In genomic region chr7:80411621-80412020, GRCh38 we compare ENCODE assay signal across 24 cellular contexts.
DNase-seq lines count a peak whose midpoint lies in the region; ATAC-seq and TF ChIP-seq lines count a peak whose summit lies in the region.
"Had no signal": no experiment of that assay in that cellular context is flagged by ENCODE, and none has a peak within 500 bp of the region (broad histone marks: within the 10 kb centered on the region; RNA-seq: fewer than 3 reads in every experiment).

No MANE protein-coding gene starts in this region.

- DNase-seq in AG08395 (ENCODE audit: low spot score): peak; percentile 30
- no peak for DNase-seq in HCT116 (ENCODE audit: low read depth, low spot score)
- peak; percentile 51 to 76 for DNase-seq in foreskin fibroblast
- DNase-seq in MCF 10A (ENCODE audit: unreplicated experiment): no peak
- DNase-seq in mesothelial cell of epicardium (ENCODE audit: low spot score in 2 of 2, unreplicated experiment in 2 of 2): no peak
- no peak for DNase-seq in activated CD4-positive, alpha-beta T cell treated with anti-CD3 and anti-CD28 coated beads, Interleukin-2, amount 50 U/mL, for 48 hours
- DNase-seq: activated CD4-positive, alpha-beta T cell treated with anti-CD3 and anti-CD28 coated beads, Interleukin-2, amount 50 U/mL, for 1 hour; activated naive CD4-positive, alpha-beta T cell treated with anti-CD3 and anti-CD28 coated beads for 36 hours; brain microvascular endothelial cell; DMS79 treated with DMSO at 0.1 percent for 48 hours; effector CD8-positive, alpha-beta T cell; Karpas-422; naive thymus-derived CD8-positive, alpha-beta T cell; NCI-H1436 treated with DMSO at 0.1 percent for 48 hours; NCI-H2107; SHP77; stimulated activated CD4-positive, alpha-beta T cell treated with anti-CD3 and anti-CD28 coated beads, Interleukin-12 subunit alpha, Interleukin-12 subunit beta, amount 100 ng/mL, for 4 hours; stimulated activated CD4-positive, alpha-beta T cell treated with anti-CD3 and anti-CD28 coated beads, Interleukin-4, amount 100 ng/mL, for 1 hour; SW 1271; T-helper 9 cell; transverse colon had no signal

- no peaks in the 10 kb centered on the region for H3K79me2 ChIP-seq in HCT116 (ENCODE audit: insufficient read depth, low read length)

- H3K4me1 Mint-ChIP-seq in MCF 10A (ENCODE audit: insufficient read depth, unreplicated experiment): peaks cover 8% of the 10 kb centered on the region
- no peaks in the 10 kb centered on the region for H3K4me1 Mint-ChIP-seq in mesothelial cell of epicardium
- H3K4me1 Mint-ChIP-seq: naive thymus-derived CD8-positive, alpha-beta T cell had no signal

- H3K27me3 Mint-ChIP-seq in MCF 10A (ENCODE audit: insufficient read depth, unreplicated experiment) (no peaks in the 10 kb centered on the region), mesothelial cell of epicardium (ENCODE audit: low read depth) (no peaks in the 10 kb centered on the region)

- intact Hi-C loops in HCT116 (cut with micrococcal nuclease) (no loop called here), MCF 10A (cut with micrococcal nuclease) (no loop called here)

- no peak for ATAC-seq in HCT116
- peak; percentile 69 for ATAC-seq in SK-N-SH treated with all-trans-retinoic acid at 6 μM for 48 hours
- ATAC-seq in HG03521 (IDR thresholded peaks at IDR 0.05; ENCODE audit: unreplicated experiment): no peak
- ATAC-seq: naive thymus-derived CD8-positive, alpha-beta T cell had no signal

- H4K20me1 ChIP-seq in HCT116 (ENCODE audit: insufficient read depth): no peaks in the 10 kb centered on the region

- H3K9me3 ChIP-seq in HCT116 (ENCODE audit: control insufficient read depth in 1 of 2, insufficient read depth in 1 of 2, low read depth in 1 of 2, low read length in 2 of 2): no peaks in the 10 kb centered on the region
- H3K9me3 ChIP-seq: right atrium auricular region, transverse colon had no signal

- no peak overlapping the region for H3K27ac Mint-ChIP-seq in MCF 10A (ENCODE audit: low read depth, unreplicated experiment)
- no peak overlapping the region for H3K27ac Mint-ChIP-seq in mesothelial cell of epicardium
- H3K27ac Mint-ChIP-seq: activated naive CD4-positive, alpha-beta T cell treated with anti-CD3 and anti-CD28 coated beads for 36 hours; naive thymus-derived CD8-positive, alpha-beta T cell had no signal

- no peak for TF ChIP-seq RAD21 in HCT116 (IDR thresholded peaks at IDR 0.05; ENCODE audit: low read depth)

- RAD21 ChIA-PET in HCT116 (lab: Charles Lee; ENCODE audit: low non-redundant PET in 1 of 2, low total read pairs in 2 of 2, uncharacterized antibody in 2 of 2, unreplicated experiment in 2 of 2): interaction anchor here in 1 of 2 experiments (0.6 kb wide), 1 partner anchor 192 kb away, joined by 3 read pairs; no protein-coding TSS in a partner anchor

- H3K9ac ChIP-seq in HCT116 (ENCODE audit: low read length): no peak overlapping the region

- no peaks in the 10 kb centered on the region for H3K9me2 ChIP-seq in HCT116 (ENCODE audit: insufficient read depth)

- peak overlapping the region; percentile 73 for H2AFZ ChIP-seq in HCT116 (ENCODE audit: low read depth, low read length, poor library complexity, severe bottlenecking)

- H3K4me2 ChIP-seq in HCT116 (ENCODE audit: low read length): no peak overlapping the region

- no peaks in the 10 kb centered on the region for H3K4me1 ChIP-seq in HCT116 (ENCODE audit: control insufficient read depth in 1 of 2, insufficient read depth in 2 of 2, low read length in 2 of 2)
- H3K4me1 ChIP-seq: right atrium auricular region, transverse colon had no signal

- BruUV-seq in HCT116 (replicated peaks; lab: Mats Ljungman, UMichigan) (no TSS peak), MCF 10A (replicated peaks; lab: Mats Ljungman, UMichigan) (no TSS peak)

- POLR2A ChIA-PET in HCT116 (lab: Charles Lee): no interaction called here
- POLR2A ChIA-PET in MCF 10A (lab: Yijun Ruan, JAX): interaction anchor here (1.3 to 1.6 kb wide), 2 partner anchors 14 to 277 kb away, joined by 3 read pairs; partner anchors contain the start of gene GNAI1

- TF ChIP-seq CTCF in HCT116 (IDR thresholded peaks at IDR 0.05 in 2 of 3, conservative IDR thresholded peaks at IDR 0.05 in 1 of 3; ENCODE audit: borderline replicate concordance in 1 of 3, insufficient read depth in 1 of 3, low read depth in 2 of 3, low read length in 2 of 3): no peak
- no peak for TF ChIP-seq CTCF in foreskin fibroblast (IDR thresholded peaks at IDR 0.05; ENCODE audit: low read depth, low read length)
- no peak for TF ChIP-seq CTCF in MCF 10A (IDR thresholded peaks at IDR 0.05; ENCODE audit: unreplicated experiment)
- TF ChIP-seq CTCF in mesothelial cell of epicardium (IDR thresholded peaks at IDR 0.05; ENCODE audit: unreplicated experiment): no peak

- H3K27me3 ChIP-seq in HCT116 (ENCODE audit: insufficient read depth, low read length): no peaks in the 10 kb centered on the region
- H3K27me3 ChIP-seq: brain microvascular endothelial cell, right atrium auricular region, transverse colon had no signal

- no peak for TF ChIP-seq POLR2A in HCT116 (IDR thresholded peaks at IDR 0.05; ENCODE audit: borderline replicate concordance, extremely low read depth, insufficient read depth, insufficient read length)

- H3K9me3 Mint-ChIP-seq in MCF 10A (ENCODE audit: unreplicated experiment) (no peaks in the 10 kb centered on the region), mesothelial cell of epicardium (peaks cover 15% of the 10 kb centered on the region)
- H3K9me3 Mint-ChIP-seq: activated naive CD4-positive, alpha-beta T cell treated with anti-CD3 and anti-CD28 coated beads for 36 hours had no signal

- H3K27ac ChIP-seq in HCT116 (ENCODE audit: low read depth, low read length): no peak overlapping the region
- H3K27ac ChIP-seq: brain microvascular endothelial cell, right atrium auricular region, transverse colon had no signal

- H3K4me3 Mint-ChIP-seq in MCF 10A (ENCODE audit: unreplicated experiment) (no peak overlapping the region), mesothelial cell of epicardium (no peak overlapping the region)
- H3K4me3 Mint-ChIP-seq: activated naive CD4-positive, alpha-beta T cell treated with anti-CD3 and anti-CD28 coated beads for 36 hours; naive thymus-derived CD8-positive, alpha-beta T cell had no signal

- H3K36me3 Mint-ChIP-seq in MCF 10A (ENCODE audit: insufficient read depth, unreplicated experiment) (no peaks in the 10 kb centered on the region), mesothelial cell of epicardium (peaks cover 3% of the 10 kb centered on the region)
- H3K36me3 Mint-ChIP-seq: naive thymus-derived CD8-positive, alpha-beta T cell had no signal

- no peaks in the 10 kb centered on the region for H3K36me3 ChIP-seq in HCT116 (ENCODE audit: control insufficient read depth in 1 of 2, insufficient read depth in 2 of 2, low read length in 2 of 2)
- H3K36me3 ChIP-seq: brain microvascular endothelial cell, right atrium auricular region, transverse colon had no signal

- H3K4me3 ChIP-seq in HCT116 (replicated peaks in 1 of 2; ENCODE audit: low read depth in 1 of 2, low read length in 2 of 2) (no peak overlapping the region), foreskin fibroblast (ENCODE audit: low read depth in 1 of 2, low read length in 2 of 2) (no peak overlapping the region)
- H3K4me3 ChIP-seq: right atrium auricular region, transverse colon had no signal

- CTCF ChIA-PET in HCT116 (lab: Charles Lee) (interaction anchor here (1.1 kb wide), 1 partner anchor 19 kb away, joined by 5 read pairs; no protein-coding TSS in a partner anchor), MCF 10A (lab: Yijun Ruan, JAX) (interaction anchor here (0.7 to 1.8 kb wide), 3 partner anchors 16 to 278 kb away, joined by 3 to 7 read pairs (median 3); no protein-coding TSS in a partner anchor)

TF ChIP-seq in HCT116, 20 proteins besides CTCF, POLR2A, EP300 and RAD21 (continues in another document):
- TF ChIP-seq FOSL1 (IDR thresholded peaks at IDR 0.05; ENCODE audit: low read depth): no peak
- TF ChIP-seq JUND (IDR thresholded peaks at IDR 0.05): no peak
- TF ChIP-seq TCF7L2 (IDR thresholded peaks at IDR 0.05; ENCODE audit: borderline replicate concordance, extremely low read depth, insufficient read depth, insufficient read length): no peak
- no peak for TF ChIP-seq MAX (IDR thresholded peaks at IDR 0.05)
- TF ChIP-seq YY1 (IDR thresholded peaks at IDR 0.05; ENCODE audit: extremely low read depth, insufficient replicate concordance, low read depth, low read length): no peak
- no peak for TF ChIP-seq SP1 (IDR thresholded peaks at IDR 0.05; ENCODE audit: low read depth)

TF ChIP-seq in SK-N-SH treated with all-trans-retinoic acid at 6 μM for 48 hours, 23 proteins besides CTCF, POLR2A, EP300 and RAD21 (continues in another document):
- TF ChIP-seq TOX (CRISPR knock-in tag; IDR thresholded peaks at IDR 0.05; ENCODE audit: borderline replicate concordance): no peak
- TF ChIP-seq TCF4 (CRISPR knock-in tag; IDR thresholded peaks at IDR 0.05; ENCODE audit: borderline replicate concordance): no peak
- no peak for TF ChIP-seq ZNF70 (CRISPR knock-in tag; IDR thresholded peaks at IDR 0.05)
- TF ChIP-seq ZC3H10 (CRISPR knock-in tag; IDR thresholded peaks at IDR 0.05): no peak
- no peak for TF ChIP-seq CSRNP3 (CRISPR knock-in tag; IDR thresholded peaks at IDR 0.05)
- TF ChIP-seq ARNTL (CRISPR knock-in tag; IDR thresholded peaks at IDR 0.05; ENCODE audit: borderline replicate concordance, low read depth): no peak
- no peak for TF ChIP-seq CSDC2 (CRISPR knock-in tag; IDR thresholded peaks at IDR 0.05)

Comparison
In these comparisons a context has a peak if more than half of its experiments do, and no peak if none do; other contexts are left out.
1. DNase-seq: peak in AG08395 (single experiment) and foreskin fibroblast (2 of 2); none in HCT116 (single experiment), MCF 10A (single experiment), mesothelial cell of epicardium (0 of 2) and activated CD4-positive, alpha-beta T cell treated with anti-CD3 and anti-CD28 coated beads, Interleukin-2, amount 50 U/mL, for 48 hours (0 of 2).